1 cellular context compared by ENCODE assay signal in genomic region chr2:111246620-111247061, GRCh38.
TF ChIP-seq lines count a peak whose summit lies in the region.

No MANE protein-coding gene starts in this region.

TF ChIP-seq in HepG2, 621 proteins besides CTCF, POLR2A, EP300 and RAD21 (continued from another document and continues in another):
- TF ChIP-seq PRDM15 (CRISPR knock-in tag; IDR thresholded peaks at IDR 0.05) (no peak), SKI (IDR thresholded peaks at IDR 0.05; ENCODE audit: partially characterized antibody) (peak; percentile 92), ZNF770 (CRISPR knock-in tag; IDR thresholded peaks at IDR 0.05) (no peak), ZNF83 (CRISPR knock-in tag; IDR thresholded peaks at IDR 0.05; ENCODE audit: borderline replicate concordance) (0 out of 2 replicates have a peak, but pooled peaks have one; percentile 76), FOXA3 (CRISPR knock-in tag; IDR thresholded peaks at IDR 0.05) (peak; percentile 85), DZIP1 (CRISPR knock-in tag; IDR thresholded peaks at IDR 0.05) (peak; percentile 76; the same call in 1 of the 2 replicates), ZNF75D (CRISPR knock-in tag; IDR thresholded peaks at IDR 0.05; ENCODE audit: borderline replicate concordance) (no peak), ISX (CRISPR knock-in tag; conservative IDR thresholded peaks at IDR 0.05) (no peak), TBP (CRISPR knock-in tag; IDR thresholded peaks at IDR 0.05) (no peak), ZNF782 (CRISPR knock-in tag; IDR thresholded peaks at IDR 0.05; ENCODE audit: borderline replicate concordance) (no peak), FIP1L1 (IDR thresholded peaks at IDR 0.05; ENCODE audit: borderline replicate concordance, insufficient read depth, low read depth, low read length) (no peak), CEBPB (IDR thresholded peaks at IDR 0.05; ENCODE audit: borderline replicate concordance, low read depth, low read length) (no peak), ZNF503 (CRISPR knock-in tag; IDR thresholded peaks at IDR 0.05) (peak; percentile 51; the same call in 1 of the 2 replicates), ZNF468 (CRISPR knock-in tag; IDR thresholded peaks at IDR 0.05) (no peak), NR1H2 (CRISPR knock-in tag; IDR thresholded peaks at IDR 0.05; ENCODE audit: borderline replicate concordance, low read depth) (no peak), ZNF749 (CRISPR knock-in tag; IDR thresholded peaks at IDR 0.05; ENCODE audit: borderline replicate concordance) (peak; percentile 52; the same call in 1 of the 2 replicates), ATF7-NPFF (CRISPR knock-in tag; IDR thresholded peaks at IDR 0.05; ENCODE audit: low read depth) (no peak), TEAD3 (CRISPR knock-in tag; optimal IDR thresholded peaks at IDR 0.05; ENCODE audit: borderline replicate concordance) (peak; percentile 98), ZNF3 (CRISPR knock-in tag; IDR thresholded peaks at IDR 0.05) (no peak), ZNF614 (CRISPR knock-in tag; IDR thresholded peaks at IDR 0.05; ENCODE audit: borderline replicate concordance) (peak; percentile 88), ZNF761 (CRISPR knock-in tag; conservative IDR thresholded peaks at IDR 0.05) (no peak), HMGA1 (CRISPR knock-in tag; conservative IDR thresholded peaks at IDR 0.05) (no peak), ATF7 (IDR thresholded peaks at IDR 0.05) (no peak), ATF7 (CRISPR knock-in tag; IDR thresholded peaks at IDR 0.05) (no peak), NAIF1 (CRISPR knock-in tag; IDR thresholded peaks at IDR 0.05; ENCODE audit: borderline replicate concordance) (no peak), LRRFIP1 (CRISPR knock-in tag; conservative IDR thresholded peaks at IDR 0.05) (no peak), ZNF589 (CRISPR knock-in tag; conservative IDR thresholded peaks at IDR 0.05) (no peak), ZNF512 (CRISPR knock-in tag; IDR thresholded peaks at IDR 0.05) (no peak), HNRNPH1 (optimal IDR thresholded peaks at IDR 0.05; ENCODE audit: low read depth, low read length) (no peak), THAP11 (CRISPR knock-in tag; IDR thresholded peaks at IDR 0.05) (peak; percentile 62), RAD51 (IDR thresholded peaks at IDR 0.05; ENCODE audit: borderline replicate concordance) (no peak), GMEB2 (CRISPR knock-in tag; IDR thresholded peaks at IDR 0.05; ENCODE audit: low read depth) (no peak), TCF12 (IDR thresholded peaks at IDR 0.05) (no peak), TCF12 (CRISPR knock-in tag; IDR thresholded peaks at IDR 0.05) (no peak), MBD4 (IDR thresholded peaks at IDR 0.05; ENCODE audit: borderline replicate concordance, low read length) (no peak), ZNF550 (CRISPR knock-in tag; IDR thresholded peaks at IDR 0.05; ENCODE audit: borderline replicate concordance) (no peak), REXO4 (CRISPR knock-in tag; IDR thresholded peaks at IDR 0.05; ENCODE audit: borderline replicate concordance) (no peak), ZBTB10 (CRISPR knock-in tag; IDR thresholded peaks at IDR 0.05; ENCODE audit: borderline replicate concordance) (no peak), MIER2 (CRISPR knock-in tag; IDR thresholded peaks at IDR 0.05) (0 out of 2 replicates have a peak, but pooled peaks have one; percentile 40), RBAK (CRISPR knock-in tag; IDR thresholded peaks at IDR 0.05) (peak; percentile 95), BRCA1 (CRISPR knock-in tag; IDR thresholded peaks at IDR 0.05) (no peak)
